ENCODE assay signal across 19 cellular contexts in genomic region chr1:108038837-108039236, GRCh38.
"Had no signal": no experiment of that assay in that cellular context is flagged by ENCODE, and none has a peak within 500 bp of the region (broad histone marks: within the 10 kb centered on the region; RNA-seq: fewer than 3 reads in every experiment).

No MANE protein-coding gene starts in this region.

- H3K4me3 ChIP-seq: MG63 had no signal

- H3K36me3 ChIP-seq: MG63 had no signal

- H3K27me3 ChIP-seq: MG63 had no signal

- DNase-seq: KBM-7, MG63, NCI-H1092, NCI-H1105 treated with DMSO at 0.1 percent for 48 hours, NCI-H1417 treated with DMSO at 0.1 percent for 48 hours, NCI-H146, NCI-H1694 treated with DMSO at 0.1 percent for 48 hours, NCI-H1930, NCI-H2081, NCI-H2107, NCI-H2171 treated with DMSO at 0.1 percent for 48 hours, NCI-H345, NCI-H446 treated with DMSO at 0.1 percent for 48 hours, NCI-H510A treated with DMSO at 0.1 percent for 48 hours, NCI-H748 treated with DMSO at 0.1 percent for 48 hours, Right ventricle myocardium superior, RPMI8226, SIG-M5, SK-N-SH had no signal

- H3K9me3 ChIP-seq: MG63, SK-N-SH had no signal

- H3K4me2 ChIP-seq: SK-N-SH had no signal

- H3K9ac ChIP-seq: SK-N-SH had no signal
